Comparison of ENCODE assay signal across 8 cellular contexts in genomic region chr14:76386922-76387782, GRCh38. TPM values are rescaled to one million over a fixed set of nuclear protein-coding genes. Genes with fewer than 3 reads are reported as not detected.
A peak's percentile ranks its signal among the peaks of the same experiment; 100 is the strongest.
DNase-seq lines count a peak whose midpoint lies in the region; ATAC-seq, FAIRE-seq and TF ChIP-seq lines count a peak whose summit lies in the region.

No MANE protein-coding gene starts in this region.

- no peak overlapping the region for H3K27ac Mint-ChIP-seq in activated naive CD4-positive, alpha-beta T cell treated with anti-CD3 and anti-CD28 coated beads for 36 hours

- TF ChIP-seq CTCF in 22Rv1 (IDR thresholded peaks at IDR 0.05), result peak; percentile 93
- TF ChIP-seq CTCF in LNCaP clone FGC (IDR thresholded peaks at IDR 0.05; ENCODE audit: control insufficient read depth, extremely low read depth, insufficient read depth), result peak; percentile 95
- peak; percentile 97 for TF ChIP-seq CTCF in upper lobe of right lung (IDR thresholded peaks at IDR 0.05)

- intact Hi-C loops in activated naive CD4-positive, alpha-beta T cell treated with anti-CD3 and anti-CD28 coated beads for 36 hours (cut with micrococcal nuclease), result loop anchor here (1.0 to 2.0 kb wide), 4 partner anchors 34 to 676 kb away; no protein-coding TSS in a partner anchor
- intact Hi-C loops in head of caudate nucleus (cut with DNase I) (no loop called here), upper lobe of right lung (cut with DNase I) (no loop called here)

- H3K36me3 Mint-ChIP-seq in activated naive CD4-positive, alpha-beta T cell treated with anti-CD3 and anti-CD28 coated beads for 36 hours (ENCODE audit: low read depth), result no peaks in the 10 kb centered on the region

- peaks cover 28% of the 10 kb centered on the region for H3K27me3 Mint-ChIP-seq in activated naive CD4-positive, alpha-beta T cell treated with anti-CD3 and anti-CD28 coated beads for 36 hours (ENCODE audit: low read depth)

- peak; percentile 85 for FAIRE-seq in GM12891 (lab: Jason Lieb, UNC)

- no peaks in the 10 kb centered on the region for H3K4me1 Mint-ChIP-seq in activated naive CD4-positive, alpha-beta T cell treated with anti-CD3 and anti-CD28 coated beads for 36 hours (ENCODE audit: low read depth)

- H3K4me1 ChIP-seq in SJCRH30 (no peaks in the 10 kb centered on the region), upper lobe of right lung (no peaks in the 10 kb centered on the region)

- H3K4me3 Mint-ChIP-seq in activated naive CD4-positive, alpha-beta T cell treated with anti-CD3 and anti-CD28 coated beads for 36 hours, result no peak overlapping the region

- H3K36me3 ChIP-seq in SJCRH30 (no peaks in the 10 kb centered on the region), upper lobe of right lung (no peaks in the 10 kb centered on the region)

- H3K27ac ChIP-seq in 22Rv1, result no peak overlapping the region
- H3K27ac ChIP-seq in SJCRH30, result no peak overlapping the region
- H3K27ac ChIP-seq in upper lobe of right lung, result no peak overlapping the region

- peak; percentile 95 for ATAC-seq in upper lobe of right lung

- peak; percentile 87 for DNase-seq in GM12891 (ENCODE audit: insufficient read length, low spot score)
- DNase-seq in LNCaP clone FGC (ENCODE audit: low read depth), result peak; percentile 8
- DNase-seq in SJCRH30, result peak; percentile 61 to 81
- peak; percentile 77 for DNase-seq in activated naive CD4-positive, alpha-beta T cell treated with anti-CD3 and anti-CD28 coated beads for 36 hours
- DNase-seq in head of caudate nucleus, result peak; percentile 55 to 91 (median 82)
- DNase-seq in pons (ENCODE audit: low spot score), result peak; percentile 77
- DNase-seq in upper lobe of right lung, result peak; percentile 70

- no peaks in the 10 kb centered on the region for H3K9me3 Mint-ChIP-seq in activated naive CD4-positive, alpha-beta T cell treated with anti-CD3 and anti-CD28 coated beads for 36 hours

- no peak overlapping the region for H3K4me3 ChIP-seq in LNCaP clone FGC (ENCODE audit: low read depth, low read length)
- H3K4me3 ChIP-seq in SJCRH30, result no peak overlapping the region
- H3K4me3 ChIP-seq in upper lobe of right lung, result no peak overlapping the region

- no peak for TF ChIP-seq POLR2A in GM12891 (IDR thresholded peaks at IDR 0.05; ENCODE audit: low read depth, low read length)

- H3K9me3 ChIP-seq in SJCRH30 (replicated peaks) (no peaks in the 10 kb centered on the region), upper lobe of right lung (no peaks in the 10 kb centered on the region)

- H3K27me3 ChIP-seq in SJCRH30, result 0 out of 2 replicates have a peak, but pooled peaks cover 3% of the 10 kb centered on the region
- H3K27me3 ChIP-seq in upper lobe of right lung, result peaks cover 24% of the 10 kb centered on the region

- CTCF ChIA-PET in activated naive CD4-positive, alpha-beta T cell treated with anti-CD3 and anti-CD28 coated beads for 36 hours (lab: Charles Lee), result interaction anchor here (0.5 to 2.1 kb wide), 21 partner anchors 8 to 338 kb away, joined by 3 to 9 read pairs (median 3); no protein-coding TSS in a partner anchor

TF ChIP-seq in GM12891, 5 proteins besides CTCF, POLR2A, EP300 and RAD21:
- no peak for TF ChIP-seq POLR2AphosphoS5 (IDR thresholded peaks at IDR 0.05; ENCODE audit: low read depth, low read length)
- TF ChIP-seq PAX5 (IDR thresholded peaks at IDR 0.05; ENCODE audit: insufficient read depth, low read length, severe bottlenecking), result no peak
- TF ChIP-seq TAF1 (IDR thresholded peaks at IDR 0.05; ENCODE audit: low read depth, low read length), result no peak
- no peak for TF ChIP-seq SPI1 (IDR thresholded peaks at IDR 0.05; ENCODE audit: low read depth, low read length)
- no peak; the same call in 1 of the 2 replicates for TF ChIP-seq POU2F2 (IDR thresholded peaks at IDR 0.05; ENCODE audit: low read depth, low read length)

RNA-seq across cellular contexts. Expression of gene ESRRB, which starts 11.2 kb away (rescaled TPM):
- 0.45 TPM for polyA plus RNA-seq in GM12891 (2012; ENCODE audit: low read depth, missing spikeins)
- 0.20 TPM in 2 replicates for total RNA-seq in SJCRH30 (2014; rRNA removed; shearing (Covaris generic))
- not detected for total RNA-seq in activated naive CD4-positive, alpha-beta T cell treated with anti-CD3 and anti-CD28 coated beads for 36 hours
- total RNA-seq in upper lobe of right lung, result not detected

Comparison
In these comparisons a context has a peak if more than half of its experiments do, and no peak if none do; other contexts are left out.
1. DNase-seq: peak in every context shown above with its lines; median percentile 87 in GM12891; 82 in head of caudate nucleus; 77 in activated naive CD4-positive, alpha-beta T cell treated with anti-CD3 and anti-CD28 coated beads for 36 hours; 77 in pons; 71 in SJCRH30; 70 in upper lobe of right lung; 8 in LNCaP clone FGC.